In the genomic region with DNA sequence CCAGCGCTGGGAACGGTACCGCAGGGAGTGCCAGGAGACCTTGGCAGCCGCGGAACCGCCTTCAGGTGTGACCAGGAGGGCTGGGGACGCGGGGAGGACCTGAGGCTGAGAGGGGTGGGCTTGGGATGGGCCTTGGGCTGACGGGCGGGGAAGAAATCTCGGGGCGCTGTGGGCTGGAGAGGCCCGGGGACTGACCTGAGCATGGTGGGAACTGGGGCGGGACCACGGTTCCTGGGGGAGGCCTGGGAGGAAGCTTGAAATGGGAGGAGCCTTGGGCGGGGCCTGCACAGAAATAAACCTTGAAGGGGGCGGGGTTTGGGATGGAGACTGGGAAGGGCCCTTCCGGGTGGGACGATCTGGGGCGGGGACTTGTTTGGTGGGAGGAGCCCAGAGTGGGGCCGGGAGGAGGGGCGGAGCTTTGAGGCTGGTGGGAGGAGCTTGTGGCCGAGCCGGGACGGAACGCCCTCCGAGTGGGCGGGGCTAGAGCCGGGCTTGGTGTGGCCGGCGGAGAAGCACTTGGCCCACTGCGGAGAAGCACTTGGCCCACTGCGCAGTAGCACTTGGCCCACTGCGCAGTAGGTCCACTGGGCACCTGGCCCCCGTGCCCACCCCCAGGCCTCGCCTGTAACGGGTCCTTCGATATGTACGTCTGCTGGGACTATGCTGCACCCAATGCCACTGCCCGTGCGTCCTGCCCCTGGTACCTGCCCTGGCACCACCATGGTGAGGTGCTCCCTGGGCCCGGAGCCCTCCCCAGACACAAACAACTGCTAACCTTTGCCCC, we compare ENCODE assay signal across 8 cellular contexts. TPM values are rescaled to one million over a fixed set of nuclear protein-coding genes. Genes with fewer than 3 reads are reported as not detected.
DNase-seq lines count a peak whose midpoint lies in the region; ATAC-seq, FAIRE-seq and TF ChIP-seq lines count a peak whose summit lies in the region.

No MANE protein-coding gene starts in this region.

- no peak for FAIRE-seq in bronchial epithelial cell (lab: Jason Lieb, UNC)

- H3K27ac ChIP-seq in HUES48 (ENCODE audit: low read depth, low read length): no peak overlapping the region
- no peak overlapping the region for H3K27ac ChIP-seq in esophagus muscularis mucosa (replicated peaks in 1 of 4)

- TF ChIP-seq EP300 in esophagus muscularis mucosa (IDR thresholded peaks at IDR 0.05): no peak

- no peak for TF ChIP-seq CTCF in AG10803 (conservative IDR thresholded peaks at IDR 0.05; ENCODE audit: low read length)
- no peak for TF ChIP-seq CTCF in bronchial epithelial cell (IDR thresholded peaks at IDR 0.05; ENCODE audit: insufficient read depth, low read length, severe bottlenecking)
- TF ChIP-seq CTCF in esophagus muscularis mucosa (IDR thresholded peaks at IDR 0.05): no peak

- H3K4me1 ChIP-seq in HUES48 (ENCODE audit: control insufficient read depth, insufficient read depth, low read length): peaks cover 13% of the 10 kb centered on the region
- H3K4me1 ChIP-seq in esophagus muscularis mucosa: peaks cover 22 to 40% (median 32%) of the 10 kb centered on the region in 4 donors

- H3K27me3 ChIP-seq in HUES48 (ENCODE audit: control insufficient read depth, insufficient read depth, low read length): peaks cover 32% of the 10 kb centered on the region
- H3K27me3 ChIP-seq in bronchial epithelial cell (ENCODE audit: control insufficient read depth, insufficient read depth, low read length): no peaks in the 10 kb centered on the region
- H3K27me3 ChIP-seq in esophagus muscularis mucosa: peaks cover 6 to 100% (median 53%) of the 10 kb centered on the region in 4 donors

- H3K4me3 ChIP-seq in AG10803 (ENCODE audit: low read length) (no peak overlapping the region), HUES48 (ENCODE audit: low read depth, low read length) (peak overlapping the region; percentile 69), bronchial epithelial cell (ENCODE audit: low read depth, low read length) (peak overlapping the region; percentile 45), esophagus muscularis mucosa (peak overlapping the region in 2 of 4 donors; percentile 2 to 12)

- 13% methylated on average over 24 of the region's 42 CpGs for WGBS in esophagus muscularis mucosa

- peak overlapping the region; percentile 75 for H3K4me3 Mint-ChIP-seq in T-helper 17 cell
- peak overlapping the region; percentile 62 to 78 (median 72) for H3K4me3 Mint-ChIP-seq in immature natural killer cell

- H3K9me3 Mint-ChIP-seq in immature natural killer cell: no peaks in the 10 kb centered on the region

- H3K36me3 Mint-ChIP-seq in T-helper 17 cell (ENCODE audit: low read depth) (peaks cover 9% of the 10 kb centered on the region), immature natural killer cell (peaks cover 0 to 8% (median 4%) of the 10 kb centered on the region in 3 donors)

- no peak for TF ChIP-seq POLR2A in esophagus muscularis mucosa (IDR thresholded peaks at IDR 0.05; ENCODE audit: low read depth)

- H3K36me3 ChIP-seq in HUES48 (ENCODE audit: control insufficient read depth, insufficient read depth, low read length): no peaks in the 10 kb centered on the region
- no peaks in the 10 kb centered on the region for H3K36me3 ChIP-seq in bronchial epithelial cell (ENCODE audit: control insufficient read depth, insufficient read depth, low read length)
- H3K36me3 ChIP-seq in esophagus muscularis mucosa: no peaks in the 10 kb centered on the region

- H3K9ac ChIP-seq in HUES48 (ENCODE audit: low read depth, low read length): no peak overlapping the region

- H3K27ac Mint-ChIP-seq in T-helper 17 cell (no peak overlapping the region), immature natural killer cell (peak overlapping the region in 1 of 6 donors; percentile 37)

- H3K27me3 Mint-ChIP-seq in T-helper 17 cell (peaks cover 33% of the 10 kb centered on the region), immature natural killer cell (ENCODE audit: low read depth in 3 of 3) (peaks cover 9 to 17% (median 16%) of the 10 kb centered on the region in 3 donors)

- intact Hi-C loops in esophagus muscularis mucosa (cut with DNase I): no loop called here

- DNase-seq in AG10803 (ENCODE audit: low read depth) (peak; percentile 42), T-helper 17 cell (peak; percentile 30 to 40 (median 32)), bronchial epithelial cell (ENCODE audit: low read depth) (peak; percentile 73), immature natural killer cell (peak; percentile 59 to 61 (median 60)), esophagus muscularis mucosa (ENCODE audit: extremely low spot score) (no peak)
- DNase-seq in stimulated activated CD4-positive, alpha-beta T cell treated with anti-CD3 and anti-CD28 coated beads, Interleukin-12 subunit alpha, Interleukin-12 subunit beta, amount 100 ng/mL, for 48 hours (ENCODE audit: low read depth in 2 of 3, low spot score in 1 of 3): peak; percentile 64 to 84 (median 74)

- ATAC-seq in GM18909 (IDR thresholded peaks at IDR 0.05; ENCODE audit: poor library complexity, unreplicated experiment) (peak; percentile 44), T-helper 17 cell (peak; percentile 43)

- H3K4me1 Mint-ChIP-seq in T-helper 17 cell (peaks cover 25% of the 10 kb centered on the region), immature natural killer cell (peaks cover 36 to 44% of the 10 kb centered on the region in 2 donors)

- H3K9me3 ChIP-seq in HUES48 (ENCODE audit: control insufficient read depth, insufficient read depth, low read length) (no peaks in the 10 kb centered on the region), T-helper 17 cell (ENCODE audit: control insufficient read depth, low read length, poor library complexity, severe bottlenecking) (no peaks in the 10 kb centered on the region), esophagus muscularis mucosa (no peaks in the 10 kb centered on the region)

RNA-seq across cellular contexts. Expression of gene GIPR, which starts 2.8 kb away (rescaled TPM):
- 1 to 10 TPM; 2.3 to 4.6 TPM for total RNA-seq in T-helper 17 cell
- total RNA-seq in bronchial epithelial cell: 0.38 and 0.53 TPM in 2 replicates
- polyA plus RNA-seq in immature natural killer cell: under 1 TPM in 2 of 3 donors, not detected in 1; 0.18 to 0.34 TPM
- not detected for total RNA-seq in esophagus muscularis mucosa

RNA-seq across cellular contexts. Expression of gene SNRPD2, which starts 20.9 kb away (rescaled TPM):
- total RNA-seq in T-helper 17 cell (100 to 1,000 TPM; 333 to 339 TPM), bronchial epithelial cell (429 and 572 TPM in 2 replicates), esophagus muscularis mucosa (100 to 1,000 TPM; 107 to 167 (median 139) TPM)
- 1,000 to 10,000 TPM in 2 of 3 donors, 100 to 1,000 TPM in 1; 754 to 1,123 (median 1,001) TPM for polyA plus RNA-seq in immature natural killer cell

RNA-seq across cellular contexts. Expression of gene QPCTL, which starts 21.6 kb away (rescaled TPM):
- total RNA-seq in T-helper 17 cell (10 to 100 TPM in 1 of 2 donors, 1 to 10 TPM in 1; 7.1 to 13.2 TPM), bronchial epithelial cell (7.7 and 11.6 TPM in 2 replicates), esophagus muscularis mucosa (1 to 10 TPM; 4.6 to 6.8 (median 6.0) TPM)
- 1 to 10 TPM in 2 of 3 donors, not detected in 1; 1.8 to 2.9 TPM for polyA plus RNA-seq in immature natural killer cell

RNA-seq across cellular contexts. Expression of gene EML2, which starts 31.7 kb away (rescaled TPM):
- total RNA-seq in T-helper 17 cell (10 to 100 TPM; 58.1 to 61.2 TPM), bronchial epithelial cell (144 and 153 TPM in 2 replicates), esophagus muscularis mucosa (10 to 100 TPM; 12.0 to 28.4 (median 18.3) TPM)
- polyA plus RNA-seq in immature natural killer cell: 10 to 100 TPM; 11.9 to 24.7 (median 14.2) TPM

RNA-seq across cellular contexts. Expression of gene FBXO46, which starts 59.8 kb away (rescaled TPM):
- total RNA-seq in T-helper 17 cell (10 to 100 TPM; 19.4 to 23.2 TPM), bronchial epithelial cell (2.4 and 5.5 TPM in 2 replicates), esophagus muscularis mucosa (10 to 100 TPM in 3 of 4 donors, 1 to 10 TPM in 1; 8.6 to 27.7 (median 18.2) TPM)
- 10 to 100 TPM in 1 of 3 donors, 1 to 10 TPM in 2; 5.9 to 15.6 (median 7.5) TPM for polyA plus RNA-seq in immature natural killer cell
